ENCODE assay signal across 33 cellular contexts in the genomic region with DNA sequence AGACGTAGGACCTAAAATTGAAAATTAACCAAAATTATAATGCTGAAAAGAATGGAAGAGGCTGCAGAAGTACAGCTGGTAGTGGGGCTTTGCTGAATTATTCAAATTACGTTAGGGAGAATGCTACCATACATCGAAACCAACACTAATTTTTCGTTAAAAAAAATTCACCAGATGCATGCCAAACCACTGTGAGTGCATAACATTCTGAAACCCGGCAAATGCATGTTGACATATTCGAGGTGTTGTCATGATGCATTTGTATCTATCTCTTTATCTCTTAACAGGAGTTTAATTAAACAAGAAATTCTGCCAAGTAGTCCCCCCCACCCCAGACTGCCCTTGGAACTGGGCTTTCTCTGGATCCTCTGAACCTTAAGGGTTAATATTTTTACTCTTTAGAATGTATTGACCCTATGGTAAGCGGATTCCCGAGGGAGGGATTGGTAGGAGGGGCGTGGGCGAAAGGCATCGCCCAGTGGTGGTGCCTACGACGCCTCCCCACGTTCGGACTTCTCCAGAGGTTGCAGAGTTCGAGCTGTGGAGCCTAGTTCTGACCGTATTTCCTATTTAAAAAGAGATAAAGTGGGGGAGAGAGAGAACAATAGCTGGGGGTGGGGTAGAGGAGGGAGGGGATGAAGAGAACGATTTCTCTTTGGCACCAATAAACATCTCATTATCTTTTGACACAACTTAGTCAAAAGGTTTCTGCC. TPM values are rescaled to one million over a fixed set of nuclear protein-coding genes. Genes with fewer than 3 reads are reported as not detected.
A peak's percentile ranks its signal among the peaks of the same experiment; 100 is the strongest.
DNase-seq lines count a peak whose midpoint lies in the region; ATAC-seq and TF ChIP-seq lines count a peak whose summit lies in the region.
"Had no signal": no experiment of that assay in that cellular context is flagged by ENCODE, and none has a peak within 500 bp of the region (broad histone marks: within the 10 kb centered on the region; RNA-seq: fewer than 3 reads in every experiment).

No MANE protein-coding gene starts in this region.

- peaks cover 98% of the 10 kb centered on the region for H3K79me2 ChIP-seq in neural cell (replicated peaks; ENCODE audit: insufficient read depth, low read length)

- POLR2A ChIA-PET in activated CD8-positive, alpha-beta T cell treated with anti-CD3 and anti-CD28 coated beads for 36 hours (lab: Charles Lee), result no interaction called here

- H3K27me3 ChIP-seq in H7 (ENCODE audit: control insufficient read depth, insufficient read depth, low read length) (peaks cover 100% of the 10 kb centered on the region), neural cell (ENCODE audit: insufficient read depth, low read depth, low read length) (peaks cover 9% of the 10 kb centered on the region)

- peaks cover 37% of the 10 kb centered on the region for H3K36me3 Mint-ChIP-seq in brain
- no peaks in the 10 kb centered on the region for H3K36me3 Mint-ChIP-seq in activated CD8-positive, alpha-beta T cell treated with anti-CD3 and anti-CD28 coated beads for 36 hours (ENCODE audit: low read depth)
- H3K36me3 Mint-ChIP-seq: stimulated activated effector memory CD8-positive, alpha-beta T cell treated with anti-CD3 and anti-CD28 coated beads, Interleukin-12 subunit alpha, Interleukin-12 subunit beta, amount 100 ng/mL, for 72 hours had no signal

- no peak for ATAC-seq in activated CD8-positive, alpha-beta T cell treated with anti-CD3 and anti-CD28 coated beads for 36 hours
- ATAC-seq: activated CD4-positive, CD25-positive, alpha-beta regulatory T cell treated with anti-CD3 and anti-CD28 coated beads, Interleukin-2, amount 50 U/mL, for 24 hours; gastroesophageal sphincter; natural killer cell treated with Interleukin-12 subunit alpha and Interleukin-12 subunit beta and Interleukin-15 and Interleukin-18, amount 100 ng/mL, for 72 hours; stimulated activated effector memory CD8-positive, alpha-beta T cell treated with anti-CD3 and anti-CD28 coated beads, Interleukin-12 subunit alpha, Interleukin-12 subunit beta, amount 100 ng/mL, for 72 hours had no signal

- TF ChIP-seq EP300 in neural cell (conservative IDR thresholded peaks at IDR 0.05; ENCODE audit: poor library complexity, severe bottlenecking), result peak; percentile 27

- peaks cover 4% of the 10 kb centered on the region for H4K20me1 ChIP-seq in neural cell (ENCODE audit: insufficient read depth)

- H3K9me3 ChIP-seq in neural cell (ENCODE audit: low read length), result no peaks in the 10 kb centered on the region
- H3K9me3 ChIP-seq: Caco-2, SK-N-SH, transverse colon had no signal

- H3K4me3 ChIP-seq in H7 (ENCODE audit: insufficient read depth, low read depth, low read length) (no peak overlapping the region), neural cell (ENCODE audit: low read length) (peak overlapping the region; percentile 87)
- H3K4me3 ChIP-seq: gastroesophageal sphincter, PC-9, transverse colon had no signal

- TF ChIP-seq CTCF in brain (conservative IDR thresholded peaks at IDR 0.05) (no peak), neural cell (IDR thresholded peaks at IDR 0.05; ENCODE audit: poor library complexity, severe bottlenecking) (no peak)
- TF ChIP-seq CTCF in activated CD8-positive, alpha-beta T cell treated with anti-CD3 and anti-CD28 coated beads for 36 hours (IDR thresholded peaks at IDR 0.05), result no peak

- no peak for TF ChIP-seq RAD21 in neural cell (conservative IDR thresholded peaks at IDR 0.05)

- CTCF ChIA-PET in activated CD8-positive, alpha-beta T cell treated with anti-CD3 and anti-CD28 coated beads for 36 hours (lab: Charles Lee), result interaction anchor here (2.2 kb wide), 1 partner anchor 14 kb away, joined by 9 read pairs; no protein-coding TSS in a partner anchor

- intact Hi-C loops in activated CD8-positive, alpha-beta T cell treated with anti-CD3 and anti-CD28 coated beads for 36 hours (cut with micrococcal nuclease), result no loop called here

- no peaks in the 10 kb centered on the region for H3K36me3 ChIP-seq in H7 (replicated peaks; ENCODE audit: control insufficient read depth, insufficient read depth, low read length)
- H3K36me3 ChIP-seq in neural cell (ENCODE audit: insufficient read depth, low read length), result peaks cover 11% of the 10 kb centered on the region
- H3K36me3 ChIP-seq: gastroesophageal sphincter, transverse colon had no signal

- peak overlapping the region in 3 of 5 experiments; percentile 71 to 86 (median 82) for H3K4me3 Mint-ChIP-seq in brain
- H3K4me3 Mint-ChIP-seq in activated CD8-positive, alpha-beta T cell treated with anti-CD3 and anti-CD28 coated beads for 36 hours, result no peak overlapping the region
- H3K4me3 Mint-ChIP-seq: activated naive CD4-positive, alpha-beta T cell treated with anti-CD3 and anti-CD28 coated beads, Interleukin-2, amount 10 ng/mL, durations not matched to agents 7 days and 5 days; natural killer cell treated with Interleukin-12 subunit alpha and Interleukin-12 subunit beta and Interleukin-15 and Interleukin-18, amount 100 ng/mL, for 72 hours; stimulated activated effector memory CD8-positive, alpha-beta T cell treated with anti-CD3 and anti-CD28 coated beads, Interleukin-12 subunit alpha, Interleukin-12 subunit beta, amount 100 ng/mL, for 72 hours; T-helper 1 cell treated with Interleukin-12 subunit alpha and Interleukin-12 subunit beta and Interleukin-4 antibody, amounts not matched to agents 30 μg/mL and 1 μg/mL, for 36 hours had no signal

- peaks cover 97% of the 10 kb centered on the region for H3K27me3 Mint-ChIP-seq in brain
- H3K27me3 Mint-ChIP-seq in activated CD8-positive, alpha-beta T cell treated with anti-CD3 and anti-CD28 coated beads for 36 hours, result peaks cover 86% of the 10 kb centered on the region

- H3K27ac Mint-ChIP-seq in brain, result peak overlapping the region in 3 of 5 experiments; percentile 59 to 96 (median 92)
- no peak overlapping the region for H3K27ac Mint-ChIP-seq in activated CD8-positive, alpha-beta T cell treated with anti-CD3 and anti-CD28 coated beads for 36 hours
- H3K27ac Mint-ChIP-seq: activated naive CD4-positive, alpha-beta T cell treated with anti-CD3 and anti-CD28 coated beads, Interleukin-2, amount 10 ng/mL, durations not matched to agents 7 days and 5 days; natural killer cell treated with Interleukin-12 subunit alpha and Interleukin-12 subunit beta and Interleukin-15 and Interleukin-18, amount 100 ng/mL, for 72 hours; stimulated activated effector memory CD8-positive, alpha-beta T cell treated with anti-CD3 and anti-CD28 coated beads, Interleukin-12 subunit alpha, Interleukin-12 subunit beta, amount 100 ng/mL, for 72 hours; T-helper 1 cell treated with Interleukin-12 subunit alpha and Interleukin-12 subunit beta and Interleukin-4 antibody, amounts not matched to agents 30 μg/mL and 1 μg/mL, for 36 hours had no signal

- H2AFZ ChIP-seq in neural cell (ENCODE audit: low read depth, low read length), result no peak overlapping the region
- H2AFZ ChIP-seq: PC-9 had no signal

- H3K9me2 ChIP-seq in neural cell (ENCODE audit: insufficient read depth, low read length), result no peaks in the 10 kb centered on the region
- H3K9me2 ChIP-seq: SK-N-SH had no signal

- peak overlapping the region; percentile 100 for H3K4me2 ChIP-seq in neural cell (ENCODE audit: low read length)
- H3K4me2 ChIP-seq: PC-9, SK-N-SH had no signal

- H3K27ac ChIP-seq in neural cell (ENCODE audit: low read length), result peak overlapping the region; percentile 100
- H3K27ac ChIP-seq: gastroesophageal sphincter, PC-9, transverse colon had no signal

- H3K9ac ChIP-seq in neural cell (ENCODE audit: low read length), result peak overlapping the region; percentile 99
- H3K9ac ChIP-seq: SK-N-SH had no signal

- H3K4me1 Mint-ChIP-seq in brain, result peaks cover 22% of the 10 kb centered on the region
- H3K4me1 Mint-ChIP-seq in activated CD8-positive, alpha-beta T cell treated with anti-CD3 and anti-CD28 coated beads for 36 hours (ENCODE audit: low read depth), result peaks cover 6% of the 10 kb centered on the region
- H3K4me1 Mint-ChIP-seq: activated naive CD4-positive, alpha-beta T cell treated with anti-CD3 and anti-CD28 coated beads, Interleukin-2, amount 10 ng/mL, durations not matched to agents 7 days and 5 days had no signal

- H3K9me3 Mint-ChIP-seq in brain, result peaks cover 0 to 30% (median 5%) of the 10 kb centered on the region in 5 experiments
- peaks cover 1% of the 10 kb centered on the region for H3K9me3 Mint-ChIP-seq in activated CD8-positive, alpha-beta T cell treated with anti-CD3 and anti-CD28 coated beads for 36 hours
- H3K9me3 Mint-ChIP-seq: activated naive CD4-positive, alpha-beta T cell treated with anti-CD3 and anti-CD28 coated beads, Interleukin-2, amount 10 ng/mL, durations not matched to agents 7 days and 5 days had no signal

- H3F3A ChIP-seq in neural cell (ENCODE audit: insufficient read depth, low read length, poor library complexity, severe bottlenecking), result peaks cover 15% of the 10 kb centered on the region

- DNase-seq in H7 (peak; percentile 69), NCI-H146 treated with DMSO at 0.1 percent for 48 hours (lab: John Stamatoyannopoulos, UW; ENCODE audit: unreplicated experiment) (peak; percentile 68), NCI-H187 (lab: John Stamatoyannopoulos, UW) (no peak)
- DNase-seq in activated CD4-positive, CD25-positive, alpha-beta regulatory T cell (lab: John Stamatoyannopoulos, UW), result no peak
- no peak for DNase-seq in activated CD8-positive, alpha-beta T cell treated with anti-CD3 and anti-CD28 coated beads for 36 hours
- DNase-seq: activated CD4-positive, alpha-beta T cell treated with anti-CD3 and anti-CD28 coated beads, Interleukin-2, amount 50 U/mL, for 48 hours; activated CD8-positive, alpha-beta memory T cell treated with anti-CD3 and anti-CD28 coated beads, Interleukin-2, amount 50 U/mL, for 48 hours; activated naive CD4-positive, alpha-beta T cell treated with anti-CD3 and anti-CD28 coated beads, Interleukin-2, amount 10 ng/mL, durations not matched to agents 7 days and 5 days; amniotic stem cell; C1 segment of cervical spinal cord; Caco-2; dorsolateral prefrontal cortex; HCEC 1CT; hippocampal formation; Kasumi-1; mammary epithelial cell; NCI-H2107; PC-9; SK-N-SH; stimulated activated CD4-positive, alpha-beta T cell treated with anti-CD3 and anti-CD28 coated beads, Interleukin-15, amount 100 ng/mL, for 24 hours; transverse colon had no signal

TF ChIP-seq in neural cell, 6 proteins besides CTCF, POLR2A, EP300 and RAD21 (continues in another document):
- peak; percentile 59 for TF ChIP-seq POLR2AphosphoS5 (IDR thresholded peaks at IDR 0.05)
- TF ChIP-seq MXI1 (conservative IDR thresholded peaks at IDR 0.05; ENCODE audit: poor library complexity, severe bottlenecking), result no peak

RNA-seq across cellular contexts. Expression of a gene that starts 7.1 kb away (rescaled TPM):
- not detected in 2 replicates for total RNA-seq in H7 (2014; rRNA removed; shearing (Covaris generic))
- polyA plus RNA-seq in brain (ENCODE audit: insufficient read depth, low read depth, low replicate concordance) (5.5 TPM), neural cell (53.6 and 58.8 TPM in 2 replicates)
- polyA minus RNA-seq in neural cell, result 94.0 and 104 TPM in 2 replicates
- total RNA-seq in activated CD8-positive, alpha-beta T cell treated with anti-CD3 and anti-CD28 coated beads for 36 hours, result not detected
- total RNA-seq: chondrocyte; mammary epithelial cell; mucosa of gallbladder; natural killer cell treated with Interleukin-12 subunit alpha and Interleukin-12 subunit beta and Interleukin-15 and Interleukin-18, amount 100 ng/mL, for 72 hours; PC-9; pulmonary artery endothelial cell; transverse colon had no signal
- polyA plus RNA-seq: fibroblast of lung, mammary epithelial cell had no signal

RNA-seq across cellular contexts. Expression of a gene that starts 12.2 kb away (rescaled TPM):
- total RNA-seq in H7 (2014; rRNA removed; shearing (Covaris generic)), result not detected in 2 replicates
- polyA plus RNA-seq in brain (ENCODE audit: insufficient read depth, low read depth, low replicate concordance), result 8.8 TPM
- 40.5 and 44.6 TPM in 2 replicates for polyA plus RNA-seq in neural cell
- 61.4 and 76.9 TPM in 2 replicates for polyA minus RNA-seq in neural cell
- not detected for total RNA-seq in activated CD8-positive, alpha-beta T cell treated with anti-CD3 and anti-CD28 coated beads for 36 hours
- total RNA-seq: Caco-2; mucosa of gallbladder; natural killer cell treated with Interleukin-12 subunit alpha and Interleukin-12 subunit beta and Interleukin-15 and Interleukin-18, amount 100 ng/mL, for 72 hours; NCI-H460; PC-9; pulmonary artery endothelial cell; transverse colon had no signal
- polyA plus RNA-seq: SK-N-SH had no signal

Comparison
In these comparisons a context has a peak if more than half of its experiments do, and no peak if none do; other contexts are left out.
1. DNase-seq: peak in H7 (single experiment) and NCI-H146 treated with DMSO at 0.1 percent for 48 hours (single experiment); none in activated CD4-positive, CD25-positive, alpha-beta regulatory T cell (0 of 4), activated CD8-positive, alpha-beta T cell treated with anti-CD3 and anti-CD28 coated beads for 36 hours (single experiment) and NCI-H187 (0 of 2).